ENCODE assay signal across 8 cellular contexts in the genomic region with DNA sequence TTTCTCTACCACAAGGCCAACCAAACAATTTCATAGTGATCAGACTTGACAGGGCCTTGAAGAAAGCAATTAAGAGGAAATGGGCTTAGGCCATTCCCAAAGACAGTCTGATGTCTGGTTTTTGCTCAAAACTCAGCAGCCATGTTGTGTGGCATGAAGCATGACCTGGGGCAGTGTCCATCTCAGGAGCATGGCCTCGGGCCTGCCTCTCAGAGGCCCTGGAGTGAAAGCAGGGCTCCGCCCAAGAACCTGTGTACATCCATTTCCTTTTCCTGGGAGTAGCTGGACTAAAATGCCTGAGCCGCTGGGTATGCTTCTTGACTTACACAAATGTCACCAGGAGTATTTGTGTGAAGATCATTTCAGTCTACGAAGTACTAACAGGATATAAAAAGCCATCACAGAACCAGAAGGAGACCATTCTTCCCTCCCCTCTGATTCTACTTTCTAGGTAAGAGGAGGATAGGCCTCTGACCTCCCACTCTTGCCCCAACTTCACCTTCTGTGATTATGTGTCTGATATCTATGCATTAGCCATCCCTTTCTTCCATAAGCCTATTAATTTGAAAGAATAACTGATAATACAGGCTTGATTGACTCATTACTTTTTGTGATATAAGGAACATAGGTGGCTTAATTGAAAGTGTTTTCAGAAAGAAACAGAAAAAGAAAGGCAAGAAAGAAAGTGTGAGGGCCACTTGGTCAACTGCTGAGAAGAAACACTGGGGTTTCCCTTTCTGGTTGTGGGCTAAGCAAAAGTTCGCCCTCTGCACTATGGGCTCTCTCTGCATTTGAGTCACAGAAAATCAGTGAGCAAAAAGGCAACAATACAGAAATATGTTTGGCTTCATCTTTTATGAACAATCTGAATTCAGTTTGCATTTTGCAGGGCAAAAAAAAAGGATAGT.
DNase-seq lines count a peak whose midpoint lies in the region; ATAC-seq and TF ChIP-seq lines count a peak whose summit lies in the region.

No MANE protein-coding gene starts in this region.

- DNase-seq in A673 (ENCODE audit: low spot score) (no peak), fibroblast of pulmonary artery (ENCODE audit: low read depth) (peak; percentile 42), upper lobe of right lung (no peak), UCSD-AML1 (lab: John Stamatoyannopoulos, UW; ENCODE audit: unreplicated experiment) (no peak), right lobe of liver (no peak), T-helper 9 cell (no peak)

- H3K36me3 ChIP-seq in A673 (ENCODE audit: insufficient read depth, low read length, poor library complexity, severe bottlenecking): no peaks in the 10 kb centered on the region
- H3K36me3 ChIP-seq in upper lobe of right lung: no peaks in the 10 kb centered on the region
- no peaks in the 10 kb centered on the region for H3K36me3 ChIP-seq in right lobe of liver

- no peaks in the 10 kb centered on the region for H3K27me3 ChIP-seq in A673 (replicated peaks; ENCODE audit: insufficient read depth, low read depth, low read length, poor library complexity)
- no peaks in the 10 kb centered on the region for H3K27me3 ChIP-seq in upper lobe of right lung
- H3K27me3 ChIP-seq in right lobe of liver: no peaks in the 10 kb centered on the region

- TF ChIP-seq POLR2A in right lobe of liver (IDR thresholded peaks at IDR 0.05): no peak

- ATAC-seq in GM19395 (IDR thresholded peaks at IDR 0.05; ENCODE audit: unreplicated experiment) (peak; percentile 94), HG03354 (IDR thresholded peaks at IDR 0.05; ENCODE audit: poor library complexity, severe bottlenecking, unreplicated experiment) (peak; percentile 94), upper lobe of right lung (no peak), right lobe of liver (no peak)

- intact Hi-C loops in A673 (cut with micrococcal nuclease; ENCODE audit: unreplicated experiment): no loop called here
- intact Hi-C loops in upper lobe of right lung (cut with DNase I): no loop called here
- intact Hi-C loops in right lobe of liver (cut with DNase I): no loop called here

- peak overlapping the region; percentile 58 for H3K27ac ChIP-seq in A673 (ENCODE audit: low read depth, low read length, poor library complexity, severe bottlenecking)
- peak overlapping the region; percentile 52 for H3K27ac ChIP-seq in upper lobe of right lung
- peak overlapping the region in 1 of 3 donors; percentile 10 for H3K27ac ChIP-seq in right lobe of liver

- H3K4me1 ChIP-seq in A673 (ENCODE audit: insufficient read depth, low read length, poor library complexity, severe bottlenecking) (peaks cover 29% of the 10 kb centered on the region), upper lobe of right lung (peaks cover 11% of the 10 kb centered on the region), right lobe of liver (no peaks in the 10 kb centered on the region)

- no peak for TF ChIP-seq CTCF in A673 (conservative IDR thresholded peaks at IDR 0.05; ENCODE audit: low read depth, low read length)
- no peak for TF ChIP-seq CTCF in fibroblast of pulmonary artery (IDR thresholded peaks at IDR 0.05; ENCODE audit: low read length, missing control alignments)
- no peak for TF ChIP-seq CTCF in upper lobe of right lung (IDR thresholded peaks at IDR 0.05)
- no peak for TF ChIP-seq CTCF in right lobe of liver (IDR thresholded peaks at IDR 0.05)

- no peaks in the 10 kb centered on the region for H3K9me3 ChIP-seq in A673 (ENCODE audit: low read depth, low read length, poor library complexity, severe bottlenecking)
- no peaks in the 10 kb centered on the region for H3K9me3 ChIP-seq in upper lobe of right lung
- H3K9me3 ChIP-seq in right lobe of liver: no peaks in the 10 kb centered on the region

- 63% methylated on average over 3 of the region's 5 CpGs for WGBS in right lobe of liver (ENCODE audit: insufficient coverage, low coverage, low lambda C conversion rate, missing lambda C conversion rate)

- no TSS peak for BruUV-seq in A673 (replicated peaks; lab: Mats Ljungman, UMichigan)

- CTCF ChIA-PET in A673 (lab: Charles Lee): interaction anchor here (0.6 kb wide), 1 partner anchor 352 kb away, joined by 6 read pairs; no protein-coding TSS in a partner anchor

- POLR2A ChIA-PET in A673 (lab: Charles Lee; ENCODE audit: low non-redundant PET): interaction anchor here (0.7 kb wide), 2 partner anchors 45 to 131 kb away, joined by 3 to 5 read pairs; no protein-coding TSS in a partner anchor

- no peak overlapping the region for H3K4me3 ChIP-seq in A673 (ENCODE audit: low read depth, low read length, poor library complexity, severe bottlenecking)
- H3K4me3 ChIP-seq in fibroblast of pulmonary artery (replicated peaks; ENCODE audit: low read depth, low read length): no peak overlapping the region
- no peak overlapping the region for H3K4me3 ChIP-seq in upper lobe of right lung
- H3K4me3 ChIP-seq in right lobe of liver: no peak overlapping the region

Comparison
In these comparisons a context has a peak if more than half of its experiments do, and no peak if none do; other contexts are left out.
1. ATAC-seq: peak in GM19395 (single experiment) and HG03354 (single experiment); none in upper lobe of right lung (single experiment) and right lobe of liver (0 of 4).